In genomic region chr3:59839810-59840515, GRCh38 we compare ENCODE assay signal across 10 cellular contexts.
DNase-seq lines count a peak whose midpoint lies in the region; ATAC-seq and TF ChIP-seq lines count a peak whose summit lies in the region.
"Had no signal": no experiment of that assay in that cellular context is flagged by ENCODE, and none has a peak within 500 bp of the region (broad histone marks: within the 10 kb centered on the region; RNA-seq: fewer than 3 reads in every experiment).

No MANE protein-coding gene starts in this region.

- no peaks in the 10 kb centered on the region for H3K79me2 ChIP-seq in Loucy (ENCODE audit: insufficient read depth, low read length)

- no peaks in the 10 kb centered on the region for H3K9me2 ChIP-seq in Loucy (replicated peaks; ENCODE audit: low read depth, low read length)

- no peaks in the 10 kb centered on the region for H3F3A ChIP-seq in Loucy (ENCODE audit: low read depth)

- no peaks in the 10 kb centered on the region for H3K27me3 ChIP-seq in Loucy (ENCODE audit: insufficient read depth, low read length, poor library complexity, severe bottlenecking)
- H3K27me3 ChIP-seq: heart left ventricle had no signal

- no peak for DNase-seq in activated T-cell treated with anti-CD3 and anti-CD28 coated beads, Interleukin-2, amount 50 U/mL, for 24 hours
- DNase-seq in activated T-cell treated with anti-CD3 and anti-CD28 coated beads, Interleukin-2, amount 50 U/mL, for 1 hour, result no peak
- DNase-seq in islet precursor cell (no peak), nephron progenitor cell (no peak), NCI-H1930 (lab: John Stamatoyannopoulos, UW) (no peak)
- DNase-seq: heart left ventricle had no signal

- H3K9me3 Mint-ChIP-seq in activated T-cell treated with anti-CD3 and anti-CD28 coated beads, Interleukin-2, amount 50 U/mL, for 24 hours, result no peaks in the 10 kb centered on the region
- H3K9me3 Mint-ChIP-seq in stimulated activated memory B cell treated with anti-CD40 and anti-IgM and Interleukin-4, amounts not matched to agents 10 μg/mL and 1 μg/mL and 100 μg/mL, for 72 hours, result peaks cover 3% of the 10 kb centered on the region
- peaks cover 16% of the 10 kb centered on the region for H3K9me3 Mint-ChIP-seq in nephron progenitor cell
- H3K9me3 Mint-ChIP-seq: HFFc6 had no signal

- TF ChIP-seq CTCF in Loucy (conservative IDR thresholded peaks at IDR 0.05; ENCODE audit: low read length), result no peak
- no peak for TF ChIP-seq CTCF in nephron progenitor cell (IDR thresholded peaks at IDR 0.05)

- no peak overlapping the region for H3K9ac ChIP-seq in Loucy (ENCODE audit: low read depth, low read length, poor library complexity, severe bottlenecking)

- H3K4me3 Mint-ChIP-seq in activated T-cell treated with anti-CD3 and anti-CD28 coated beads, Interleukin-2, amount 50 U/mL, for 24 hours, result no peak overlapping the region
- H3K4me3 Mint-ChIP-seq in stimulated activated memory B cell treated with anti-CD40 and anti-IgM and Interleukin-4, amounts not matched to agents 10 μg/mL and 1 μg/mL and 100 μg/mL, for 72 hours, result peak overlapping the region; percentile 67
- H3K4me3 Mint-ChIP-seq in nephron progenitor cell, result no peak overlapping the region
- H3K4me3 Mint-ChIP-seq: HFFc6 had no signal

- peak; percentile 94 for ATAC-seq in HG02623 (IDR thresholded peaks at IDR 0.05; ENCODE audit: unreplicated experiment)
- ATAC-seq in stimulated activated memory B cell treated with anti-CD40 and anti-IgM and Interleukin-4, amounts not matched to agents 10 μg/mL and 1 μg/mL and 100 μg/mL, for 72 hours, result peak; percentile 96
- ATAC-seq: heart left ventricle had no signal

- no peak overlapping the region for H3K4me3 ChIP-seq in Loucy (ENCODE audit: low read length, poor library complexity, severe bottlenecking)
- H3K4me3 ChIP-seq: heart left ventricle had no signal

- H3K4me1 Mint-ChIP-seq in activated T-cell treated with anti-CD3 and anti-CD28 coated beads, Interleukin-2, amount 50 U/mL, for 24 hours (ENCODE audit: low read depth), result peaks cover 20% of the 10 kb centered on the region
- H3K4me1 Mint-ChIP-seq in stimulated activated memory B cell treated with anti-CD40 and anti-IgM and Interleukin-4, amounts not matched to agents 10 μg/mL and 1 μg/mL and 100 μg/mL, for 72 hours, result peaks cover 46% of the 10 kb centered on the region
- peaks cover 18% of the 10 kb centered on the region for H3K4me1 Mint-ChIP-seq in nephron progenitor cell

- no peaks in the 10 kb centered on the region for H3K27me3 Mint-ChIP-seq in activated T-cell treated with anti-CD3 and anti-CD28 coated beads, Interleukin-2, amount 50 U/mL, for 24 hours
- H3K27me3 Mint-ChIP-seq in stimulated activated memory B cell treated with anti-CD40 and anti-IgM and Interleukin-4, amounts not matched to agents 10 μg/mL and 1 μg/mL and 100 μg/mL, for 72 hours, result no peaks in the 10 kb centered on the region
- H3K27me3 Mint-ChIP-seq in nephron progenitor cell (ENCODE audit: low read depth, poor library complexity), result peaks cover 2% of the 10 kb centered on the region

- peak overlapping the region; percentile 58 for H3K27ac Mint-ChIP-seq in activated T-cell treated with anti-CD3 and anti-CD28 coated beads, Interleukin-2, amount 50 U/mL, for 24 hours
- peak overlapping the region; percentile 99 for H3K27ac Mint-ChIP-seq in stimulated activated memory B cell treated with anti-CD40 and anti-IgM and Interleukin-4, amounts not matched to agents 10 μg/mL and 1 μg/mL and 100 μg/mL, for 72 hours
- H3K27ac Mint-ChIP-seq in nephron progenitor cell, result no peak overlapping the region
- H3K27ac Mint-ChIP-seq: HFFc6 had no signal

- no peak overlapping the region for H2AFZ ChIP-seq in Loucy (ENCODE audit: low read length)

- peak overlapping the region; percentile 7 for H3K4me2 ChIP-seq in Loucy (ENCODE audit: low read depth, low read length, poor library complexity, severe bottlenecking)

- H4K20me1 ChIP-seq in Loucy (ENCODE audit: insufficient read depth, low read length, poor library complexity, severe bottlenecking), result no peaks in the 10 kb centered on the region

- no peaks in the 10 kb centered on the region for H3K36me3 ChIP-seq in Loucy (ENCODE audit: insufficient read depth, low read length)
- H3K36me3 ChIP-seq: heart left ventricle had no signal

- H3K4me1 ChIP-seq in Loucy (ENCODE audit: insufficient read depth, low read length, poor library complexity, severe bottlenecking), result peaks cover 18% of the 10 kb centered on the region

- no peaks in the 10 kb centered on the region for H3K9me3 ChIP-seq in Loucy (ENCODE audit: insufficient read depth, low read depth, low read length)
- H3K9me3 ChIP-seq: heart left ventricle had no signal

- H3K36me3 Mint-ChIP-seq in activated T-cell treated with anti-CD3 and anti-CD28 coated beads, Interleukin-2, amount 50 U/mL, for 24 hours (ENCODE audit: low read depth), result no peaks in the 10 kb centered on the region
- H3K36me3 Mint-ChIP-seq in stimulated activated memory B cell treated with anti-CD40 and anti-IgM and Interleukin-4, amounts not matched to agents 10 μg/mL and 1 μg/mL and 100 μg/mL, for 72 hours, result no peaks in the 10 kb centered on the region
- no peaks in the 10 kb centered on the region for H3K36me3 Mint-ChIP-seq in nephron progenitor cell (ENCODE audit: low read depth)
